In the genomic region with DNA sequence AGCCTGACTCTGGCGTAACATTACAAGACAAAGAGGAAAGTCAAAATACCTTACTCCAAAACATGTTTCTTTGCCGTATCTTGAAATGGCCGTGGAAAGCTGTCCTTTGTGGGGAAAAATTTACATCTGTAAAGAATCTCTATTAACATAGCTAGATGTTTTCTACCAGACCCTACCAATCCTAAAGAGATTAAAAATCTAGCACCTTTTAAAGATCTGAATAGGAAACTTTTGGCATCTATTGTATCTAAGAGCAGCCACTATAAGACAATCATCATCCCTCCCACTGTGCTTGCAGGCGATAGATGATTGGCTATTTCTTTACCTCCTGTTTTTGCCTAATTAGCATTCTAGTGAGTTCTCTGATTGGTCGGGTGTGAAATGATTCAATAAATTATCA, we compare ENCODE assay signal across 20 cellular contexts.
DNase-seq lines count a peak whose midpoint lies in the region; ATAC-seq and TF ChIP-seq lines count a peak whose summit lies in the region.
"Had no signal": no experiment of that assay in that cellular context is flagged by ENCODE, and none has a peak within 500 bp of the region (broad histone marks: within the 10 kb centered on the region; RNA-seq: fewer than 3 reads in every experiment).

No MANE protein-coding gene starts in this region.

- H3K9me3 ChIP-seq in HUES64 (ENCODE audit: insufficient read depth, low read depth, low read length) (peaks cover 4% of the 10 kb centered on the region; the same call in 1 of the 2 replicates), endodermal cell (ENCODE audit: control insufficient read depth, low read length) (no peaks in the 10 kb centered on the region), stomach (no peaks in the 10 kb centered on the region)
- H3K9me3 ChIP-seq: BLaER1 had no signal

- H3K4me1 ChIP-seq in GM23338 (ENCODE audit: insufficient read depth) (peaks cover 12% of the 10 kb centered on the region), HUES64 (ENCODE audit: insufficient read depth, low read length) (peaks cover 6% of the 10 kb centered on the region), endodermal cell (ENCODE audit: control insufficient read depth, insufficient read depth, low read length) (no peaks in the 10 kb centered on the region), stomach (no peaks in the 10 kb centered on the region)
- H3K4me1 ChIP-seq: BLaER1, Caco-2 had no signal

- POLR2A ChIA-PET in WTC11 (lab: Charles Lee), result no interaction called here

- H3K9me3 Mint-ChIP-seq in GM23338, result no peaks in the 10 kb centered on the region
- H3K9me3 Mint-ChIP-seq in WTC11, result peaks cover 11% of the 10 kb centered on the region
- peaks cover 4% of the 10 kb centered on the region for H3K9me3 Mint-ChIP-seq in endodermal cell
- no peaks in the 10 kb centered on the region for H3K9me3 Mint-ChIP-seq in activated T-helper 17 cell treated with anti-CD3 and anti-CD28 coated beads, Interleukin-2, amount 50 U/mL, for 72 hours
- H3K9me3 Mint-ChIP-seq: CD8-positive, alpha-beta T cell had no signal

- DNase-seq in GM23338 (ENCODE audit: low spot score) (peak; percentile 16), WTC11 (ENCODE audit: low spot score) (no peak), endodermal cell (no peak), posterior vena cava (ENCODE audit: low spot score) (no peak), NCI-H1092 treated with DMSO at 0.1 percent for 48 hours (lab: John Stamatoyannopoulos, UW) (no peak), stomach (no peak)
- DNase-seq: Caco-2; CD4-positive, CD25-positive, alpha-beta regulatory T cell; CD8-positive, alpha-beta T cell; DMS153; DND-41; GOT3; H7 had no signal

- no peaks in the 10 kb centered on the region for H4K20me1 ChIP-seq in GM23338 (replicated peaks; ENCODE audit: insufficient read depth)
- H4K20me1 ChIP-seq: BLaER1 had no signal

- H3K36me3 ChIP-seq in GM23338 (ENCODE audit: insufficient read depth), result no peaks in the 10 kb centered on the region
- no peaks in the 10 kb centered on the region for H3K36me3 ChIP-seq in HUES64 (ENCODE audit: insufficient read depth, low read length)
- no peaks in the 10 kb centered on the region for H3K36me3 ChIP-seq in endodermal cell (ENCODE audit: control insufficient read depth, insufficient read depth, low read length)
- H3K36me3 ChIP-seq in stomach, result no peaks in the 10 kb centered on the region
- H3K36me3 ChIP-seq: BLaER1 had no signal

- H3K4me3 ChIP-seq in GM23338, result no peak overlapping the region
- no peak overlapping the region for H3K4me3 ChIP-seq in HUES64 (ENCODE audit: low read length)
- peak overlapping the region; percentile 14 for H3K4me3 ChIP-seq in endodermal cell (ENCODE audit: low read length)
- H3K4me3 ChIP-seq in stomach, result no peak overlapping the region
- H3K4me3 ChIP-seq: BLaER1 had no signal

- TF ChIP-seq EP300 in stomach (IDR thresholded peaks at IDR 0.05), result no peak

- TF ChIP-seq POLR2A in stomach (IDR thresholded peaks at IDR 0.05), result no peak

- H3K27me3 ChIP-seq in GM23338 (ENCODE audit: insufficient read depth) (no peaks in the 10 kb centered on the region), HUES64 (ENCODE audit: insufficient read depth, low read length) (no peaks in the 10 kb centered on the region), endodermal cell (ENCODE audit: control insufficient read depth, insufficient read depth, low read length, poor library complexity, severe bottlenecking) (no peaks in the 10 kb centered on the region), stomach (no peaks in the 10 kb centered on the region)
- H3K27me3 ChIP-seq: BLaER1 had no signal

- H3F3A ChIP-seq in GM23338 (replicated peaks; ENCODE audit: low read depth), result no peaks in the 10 kb centered on the region

- no peak overlapping the region for H3K4me2 ChIP-seq in GM23338
- H3K4me2 ChIP-seq: BLaER1 had no signal

- ATAC-seq in GM23338 (peak; percentile 36; the same call in 2 of the 3 replicates), WTC11 (peak; percentile 38)
- ATAC-seq in activated T-helper 17 cell treated with anti-CD3 and anti-CD28 coated beads, Interleukin-2, amount 50 U/mL, for 72 hours (replicated peaks), result no peak
- ATAC-seq: CD8-positive, alpha-beta T cell; HCT116 had no signal

- WGBS in HUES64, result 100% methylated on average over 2 of the region's 5 CpGs
- WGBS in endodermal cell (ENCODE audit: insufficient coverage in 1 of 2, insufficient read length in 1 of 2), 2 experiments, result 80 to 87% methylated on average over 1 to 4 of the region's 5 CpGs
- WGBS in stomach, 5 donors, result 89 to 96% (median 94%) methylated on average over 5 of the region's 5 CpGs

- H3K27ac Mint-ChIP-seq in GM23338, result no peak overlapping the region
- no peak overlapping the region for H3K27ac Mint-ChIP-seq in WTC11
- H3K27ac Mint-ChIP-seq in endodermal cell, result no peak overlapping the region
- H3K27ac Mint-ChIP-seq in activated T-helper 17 cell treated with anti-CD3 and anti-CD28 coated beads, Interleukin-2, amount 50 U/mL, for 72 hours, result no peak overlapping the region
- H3K27ac Mint-ChIP-seq: B cell; CD4-positive, CD25-positive, alpha-beta regulatory T cell; CD8-positive, alpha-beta T cell had no signal

- TF ChIP-seq CTCF in GM23338 (conservative IDR thresholded peaks at IDR 0.05; ENCODE audit: low read depth in 2 of 2) (no peak), WTC11 (IDR thresholded peaks at IDR 0.05) (no peak), endodermal cell (conservative IDR thresholded peaks at IDR 0.05) (no peak), stomach (IDR thresholded peaks at IDR 0.05) (no peak)

- peaks cover 18% of the 10 kb centered on the region for H3K4me1 Mint-ChIP-seq in GM23338
- H3K4me1 Mint-ChIP-seq in WTC11, result peaks cover 21% of the 10 kb centered on the region
- H3K4me1 Mint-ChIP-seq in endodermal cell, result peaks cover 16% of the 10 kb centered on the region
- H3K4me1 Mint-ChIP-seq in activated T-helper 17 cell treated with anti-CD3 and anti-CD28 coated beads, Interleukin-2, amount 50 U/mL, for 72 hours, result no peaks in the 10 kb centered on the region
- H3K4me1 Mint-ChIP-seq: B cell; CD4-positive, CD25-positive, alpha-beta regulatory T cell had no signal

- intact Hi-C loops in posterior vena cava (cut with DNase I) (no loop called here), stomach (cut with DNase I; ENCODE audit: low total_unique reads) (no loop called here)

- H3K27ac ChIP-seq in GM23338 (ENCODE audit: low read depth) (peak overlapping the region; percentile 20; the same call in 1 of the 2 replicates), HUES64 (ENCODE audit: low read depth, low read length) (peak overlapping the region; percentile 10; the same call in 1 of the 2 replicates), endodermal cell (ENCODE audit: low read depth, low read length) (no peak overlapping the region), stomach (no peak overlapping the region)
- H3K27ac ChIP-seq: 22Rv1, BLaER1, C4-2B had no signal

- H3K36me3 Mint-ChIP-seq in GM23338 (ENCODE audit: low read depth), result no peaks in the 10 kb centered on the region
- H3K36me3 Mint-ChIP-seq in WTC11, result no peaks in the 10 kb centered on the region
- H3K36me3 Mint-ChIP-seq in endodermal cell (ENCODE audit: low read depth), result no peaks in the 10 kb centered on the region
- H3K36me3 Mint-ChIP-seq in activated T-helper 17 cell treated with anti-CD3 and anti-CD28 coated beads, Interleukin-2, amount 50 U/mL, for 72 hours (ENCODE audit: low read depth), result no peaks in the 10 kb centered on the region
- H3K36me3 Mint-ChIP-seq: CD4-positive, CD25-positive, alpha-beta regulatory T cell; CD8-positive, alpha-beta T cell had no signal

- no peaks in the 10 kb centered on the region for H3K79me2 ChIP-seq in GM23338 (replicated peaks; ENCODE audit: insufficient read depth)

- H2AFZ ChIP-seq in GM23338, result no peak overlapping the region; the same call in 1 of the 2 replicates

- no peak overlapping the region for H3K9ac ChIP-seq in HUES64 (ENCODE audit: low read depth, low read length)
- no peak overlapping the region for H3K9ac ChIP-seq in endodermal cell (ENCODE audit: extremely low read depth, low read length, poor library complexity, severe bottlenecking)
- H3K9ac ChIP-seq: BLaER1 had no signal

- CTCF ChIA-PET in WTC11 (lab: Charles Lee), result no interaction called here

- H3K27me3 Mint-ChIP-seq in GM23338 (ENCODE audit: insufficient read depth, low read depth, poor library complexity), result peaks cover 5% of the 10 kb centered on the region
- H3K27me3 Mint-ChIP-seq in WTC11 (ENCODE audit: low read depth), result no peaks in the 10 kb centered on the region
- no peaks in the 10 kb centered on the region for H3K27me3 Mint-ChIP-seq in endodermal cell (ENCODE audit: insufficient read depth)
- H3K27me3 Mint-ChIP-seq in activated T-helper 17 cell treated with anti-CD3 and anti-CD28 coated beads, Interleukin-2, amount 50 U/mL, for 72 hours, result no peaks in the 10 kb centered on the region
- H3K27me3 Mint-ChIP-seq: B cell; CD4-positive, CD25-positive, alpha-beta regulatory T cell had no signal

- H3K4me3 Mint-ChIP-seq in GM23338, result no peak overlapping the region
- H3K4me3 Mint-ChIP-seq in WTC11, result no peak overlapping the region
- no peak overlapping the region for H3K4me3 Mint-ChIP-seq in endodermal cell
- no peak overlapping the region for H3K4me3 Mint-ChIP-seq in activated T-helper 17 cell treated with anti-CD3 and anti-CD28 coated beads, Interleukin-2, amount 50 U/mL, for 72 hours
- H3K4me3 Mint-ChIP-seq: B cell; CD4-positive, CD25-positive, alpha-beta regulatory T cell; CD8-positive, alpha-beta T cell had no signal

- H3K9me2 ChIP-seq in GM23338 (ENCODE audit: insufficient read depth), result 0 out of 2 replicates have a peak, but pooled peaks cover 3% of the 10 kb centered on the region

TF ChIP-seq in WTC11, 78 proteins besides CTCF, POLR2A, EP300 and RAD21 (continues in another document):
- TF ChIP-seq, protein P1, sequence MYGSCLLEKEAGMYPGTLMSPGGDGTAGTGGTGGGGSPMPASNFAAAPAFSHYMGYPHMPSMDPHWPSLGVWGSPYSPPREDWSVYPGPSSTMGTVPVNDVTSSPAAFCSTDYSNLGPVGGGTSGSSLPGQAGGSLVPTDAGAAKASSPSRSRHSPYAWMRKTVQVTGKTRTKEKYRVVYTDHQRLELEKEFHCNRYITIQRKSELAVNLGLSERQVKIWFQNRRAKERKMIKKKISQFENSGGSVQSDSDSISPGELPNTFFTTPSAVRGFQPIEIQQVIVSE (CRISPR knock-in tag; IDR thresholded peaks at IDR 0.05; ENCODE audit: borderline replicate concordance), result no peak
- TF ChIP-seq, protein P2, sequence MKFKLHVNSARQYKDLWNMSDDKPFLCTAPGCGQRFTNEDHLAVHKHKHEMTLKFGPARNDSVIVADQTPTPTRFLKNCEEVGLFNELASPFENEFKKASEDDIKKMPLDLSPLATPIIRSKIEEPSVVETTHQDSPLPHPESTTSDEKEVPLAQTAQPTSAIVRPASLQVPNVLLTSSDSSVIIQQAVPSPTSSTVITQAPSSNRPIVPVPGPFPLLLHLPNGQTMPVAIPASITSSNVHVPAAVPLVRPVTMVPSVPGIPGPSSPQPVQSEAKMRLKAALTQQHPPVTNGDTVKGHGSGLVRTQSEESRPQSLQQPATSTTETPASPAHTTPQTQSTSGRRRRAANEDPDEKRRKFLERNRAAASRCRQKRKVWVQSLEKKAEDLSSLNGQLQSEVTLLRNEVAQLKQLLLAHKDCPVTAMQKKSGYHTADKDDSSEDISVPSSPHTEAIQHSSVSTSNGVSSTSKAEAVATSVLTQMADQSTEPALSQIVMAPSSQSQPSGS (CRISPR knock-in tag; IDR thresholded peaks at IDR 0.05; ENCODE audit: borderline replicate concordance, low read depth), result no peak

Comparison
In these comparisons a context has a peak if more than half of its experiments do, and no peak if none do; other contexts are left out.
1. H3K27ac ChIP-seq: peak in GM23338 (single experiment) and HUES64 (single experiment); none in endodermal cell (single experiment) and stomach (0 of 5).